ENCODE assay signal across 11 cellular contexts in genomic region chr9:97938081-97938644, GRCh38.
DNase-seq lines count a peak whose midpoint lies in the region; ATAC-seq and TF ChIP-seq lines count a peak whose summit lies in the region.
"Had no signal": no experiment of that assay in that cellular context is flagged by ENCODE, and none has a peak within 500 bp of the region (broad histone marks: within the 10 kb centered on the region; RNA-seq: fewer than 3 reads in every experiment).

Gene HEMGN, minus strand, starts transcription at chr9:97938172. Its CDS starts 36 bp downstream, at chr9:97938136.

- DNase-seq in CMK (ENCODE audit: low read depth) (peak; percentile 91), T-helper 1 cell (peak in 4 of 5 donors; percentile 20 to 44 (median 32)), foreskin fibroblast (no peak)
- DNase-seq in effector CD4-positive, alpha-beta T cell = peak; percentile 21
- DNase-seq: Calu3, left lung, NCI-H345 had no signal

- no peak within 1 kb of the TSS for H3K4me3 ChIP-seq in foreskin fibroblast (ENCODE audit: low read depth in 1 of 2, low read length in 2 of 2)
- H3K4me3 ChIP-seq: left lung had no signal

- no peak for TF ChIP-seq CTCF in foreskin fibroblast (IDR thresholded peaks at IDR 0.05; ENCODE audit: low read depth, low read length)

- peak; percentile 62 for ATAC-seq in GM21786 (IDR thresholded peaks at IDR 0.05; ENCODE audit: unreplicated experiment)
- ATAC-seq in HG03378 (IDR thresholded peaks at IDR 0.05; ENCODE audit: unreplicated experiment) = no peak
- no peak for ATAC-seq in HG03442 (IDR thresholded peaks at IDR 0.05; ENCODE audit: unreplicated experiment)
- ATAC-seq in GM19324 (IDR thresholded peaks at IDR 0.05; ENCODE audit: low FRiP score, unreplicated experiment) = no peak
- ATAC-seq: left lung had no signal

Comparison
In these comparisons a context has a peak if more than half of its experiments do, and no peak if none do; other contexts are left out.
1. DNase-seq: peak in CMK (single experiment), T-helper 1 cell (4 of 5) and effector CD4-positive, alpha-beta T cell (single experiment); none in foreskin fibroblast (0 of 2).